Comparison of ENCODE assay signal across 23 cellular contexts in the genomic region with DNA sequence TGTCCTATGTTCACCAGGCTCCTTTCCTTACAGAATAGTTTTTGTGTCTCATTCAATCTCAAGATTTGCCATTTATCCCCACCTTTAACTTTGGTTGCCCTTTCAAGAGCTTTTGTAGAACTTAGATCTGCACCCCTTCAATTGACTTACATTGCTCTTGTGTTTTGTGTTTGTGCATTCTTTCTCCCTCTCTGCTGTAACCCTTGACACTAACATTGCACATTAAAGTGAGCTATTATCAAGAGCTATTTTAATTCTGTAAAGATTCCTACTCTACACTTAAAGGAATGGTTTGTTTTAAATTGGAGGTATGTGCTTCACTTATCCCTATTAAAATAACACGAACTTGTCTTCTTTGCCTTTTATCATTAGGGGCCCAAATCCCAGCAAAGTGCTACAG.
"Had no signal": no experiment of that assay in that cellular context is flagged by ENCODE, and none has a peak within 500 bp of the region (broad histone marks: within the 10 kb centered on the region; RNA-seq: fewer than 3 reads in every experiment).

No MANE protein-coding gene starts in this region.

- H3K4me1 ChIP-seq: SJSA1 had no signal

- H3K4me3 ChIP-seq: SJSA1 had no signal

- H3K9me3 Mint-ChIP-seq: activated CD4-positive, alpha-beta memory T cell treated with anti-CD3 and anti-CD28 coated beads, Interleukin-2, amount 10 ng/mL, durations not matched to agents 7 days and 5 days; activated naive CD4-positive, alpha-beta T cell treated with anti-CD3 and anti-CD28 coated beads, Interleukin-2, amount 10 ng/mL, durations not matched to agents 7 days and 5 days; activated naive CD8-positive, alpha-beta T cell treated with anti-CD3 and anti-CD28 coated beads for 36 hours; activated T-helper 17 cell treated with anti-CD3 and anti-CD28 coated beads, Interleukin-2, amount 50 U/mL, for 72 hours had no signal

- H3K27ac ChIP-seq: brain microvascular endothelial cell, SJSA1 had no signal

- H3K9me3 ChIP-seq: SJSA1 had no signal

- H3K27me3 ChIP-seq: brain microvascular endothelial cell had no signal

- H3K36me3 Mint-ChIP-seq: activated naive CD4-positive, alpha-beta T cell treated with anti-CD3 and anti-CD28 coated beads, Interleukin-2, amount 10 ng/mL, durations not matched to agents 7 days and 5 days had no signal

- DNase-seq: activated CD4-positive, alpha-beta memory T cell treated with anti-CD3 and anti-CD28 coated beads, Interleukin-2, amount 10 ng/mL, durations not matched to agents 7 days and 5 days; activated CD4-positive, alpha-beta T cell treated with anti-CD3 and anti-CD28 coated beads, Interleukin-2, amount 50 U/mL, for 1 hour; activated CD4-positive, CD25-positive, alpha-beta regulatory T cell; activated gamma-delta T cell treated with Interleukin-2 at 50 U/mL for 16 hours; activated naive CD4-positive, alpha-beta T cell treated with anti-CD3 and anti-CD28 coated beads, Interleukin-2, amount 10 ng/mL, durations not matched to agents 7 days and 5 days; activated naive CD8-positive, alpha-beta T cell treated with anti-CD3 and anti-CD28 coated beads for 36 hours; activated T-cell treated with anti-CD3 and anti-CD28 coated beads for 4 hours; activated T-cell treated with anti-CD3 and anti-CD28 coated beads, Interleukin-2, amount 50 U/mL, for 48 hours; brain microvascular endothelial cell; cerebellar nuclear complex; MM.1S; NCI-H1105; NCI-H1436; NCI-H1694 treated with DMSO at 0.1 percent for 48 hours; NCI-H446; NCI-H524 treated with DMSO at 0.1 percent for 48 hours; NCI-H748 treated with DMSO at 0.1 percent for 48 hours; SHP77; SW 1271 had no signal

- H3K36me3 ChIP-seq: brain microvascular endothelial cell, SJSA1 had no signal

- H3K4me1 Mint-ChIP-seq: activated CD4-positive, alpha-beta memory T cell treated with anti-CD3 and anti-CD28 coated beads, Interleukin-2, amount 10 ng/mL, durations not matched to agents 7 days and 5 days; activated naive CD4-positive, alpha-beta T cell treated with anti-CD3 and anti-CD28 coated beads, Interleukin-2, amount 10 ng/mL, durations not matched to agents 7 days and 5 days; activated naive CD8-positive, alpha-beta T cell treated with anti-CD3 and anti-CD28 coated beads for 36 hours; activated T-helper 17 cell treated with anti-CD3 and anti-CD28 coated beads, Interleukin-2, amount 50 U/mL, for 72 hours had no signal

- FAIRE-seq: RCC 7860 had no signal

- H3K4me3 Mint-ChIP-seq: activated CD4-positive, alpha-beta memory T cell treated with anti-CD3 and anti-CD28 coated beads, Interleukin-2, amount 10 ng/mL, durations not matched to agents 7 days and 5 days; activated naive CD4-positive, alpha-beta T cell treated with anti-CD3 and anti-CD28 coated beads, Interleukin-2, amount 10 ng/mL, durations not matched to agents 7 days and 5 days; activated naive CD8-positive, alpha-beta T cell treated with anti-CD3 and anti-CD28 coated beads for 36 hours; activated T-helper 17 cell treated with anti-CD3 and anti-CD28 coated beads, Interleukin-2, amount 50 U/mL, for 72 hours had no signal

- ATAC-seq: activated T-helper 17 cell treated with anti-CD3 and anti-CD28 coated beads, Interleukin-2, amount 50 U/mL, for 72 hours; SK-N-SH treated with all-trans-retinoic acid at 6 μM for 48 hours had no signal

- H3K27me3 Mint-ChIP-seq: activated CD4-positive, alpha-beta memory T cell treated with anti-CD3 and anti-CD28 coated beads, Interleukin-2, amount 10 ng/mL, durations not matched to agents 7 days and 5 days; activated naive CD4-positive, alpha-beta T cell treated with anti-CD3 and anti-CD28 coated beads, Interleukin-2, amount 10 ng/mL, durations not matched to agents 7 days and 5 days; activated naive CD8-positive, alpha-beta T cell treated with anti-CD3 and anti-CD28 coated beads for 36 hours; activated T-helper 17 cell treated with anti-CD3 and anti-CD28 coated beads, Interleukin-2, amount 50 U/mL, for 72 hours had no signal

- H3K27ac Mint-ChIP-seq: activated CD4-positive, alpha-beta memory T cell treated with anti-CD3 and anti-CD28 coated beads, Interleukin-2, amount 10 ng/mL, durations not matched to agents 7 days and 5 days; activated naive CD4-positive, alpha-beta T cell treated with anti-CD3 and anti-CD28 coated beads, Interleukin-2, amount 10 ng/mL, durations not matched to agents 7 days and 5 days; activated naive CD8-positive, alpha-beta T cell treated with anti-CD3 and anti-CD28 coated beads for 36 hours; activated T-helper 17 cell treated with anti-CD3 and anti-CD28 coated beads, Interleukin-2, amount 50 U/mL, for 72 hours had no signal
